In genomic region chr17:65707780-65708179, GRCh38 we compare ENCODE assay signal across 15 cellular contexts.
DNase-seq lines count a peak whose midpoint lies in the region; ATAC-seq, FAIRE-seq and TF ChIP-seq lines count a peak whose summit lies in the region.
"Had no signal": no experiment of that assay in that cellular context is flagged by ENCODE, and none has a peak within 500 bp of the region (broad histone marks: within the 10 kb centered on the region; RNA-seq: fewer than 3 reads in every experiment).

No MANE protein-coding gene starts in this region.

- no peaks in the 10 kb centered on the region for H3K9me1 ChIP-seq in IMR-90 (ENCODE audit: insufficient read depth, low read length)

- H3K4me3 ChIP-seq in IMR-90 (ENCODE audit: insufficient read depth, low read depth, low read length) (no peak overlapping the region), uterus (no peak overlapping the region)
- H3K4me3 ChIP-seq: BLaER1 treated with 17β-estradiol and CSF1 and Interleukin-3, amounts not matched to agents 10 nM and 100 nM; GM23248 had no signal

- H3K27ac ChIP-seq in IMR-90 (ENCODE audit: insufficient read depth, low read length) (no peak overlapping the region), uterus (peak overlapping the region; percentile 76 to 78)
- H3K27ac ChIP-seq: BLaER1 treated with 17β-estradiol and CSF1 and Interleukin-3, amounts not matched to agents 10 nM and 100 nM; GM23248 had no signal

- no peak overlapping the region for H3K14ac ChIP-seq in IMR-90 (replicated peaks; ENCODE audit: low read depth, low read length)

- ATAC-seq in IMR-90 (ENCODE audit: low read depth) = no peak
- ATAC-seq in GM19452 (IDR thresholded peaks at IDR 0.05; ENCODE audit: unreplicated experiment) = no peak

- no peaks in the 10 kb centered on the region for H4K20me1 ChIP-seq in IMR-90 (ENCODE audit: insufficient read depth, low read length)
- H4K20me1 ChIP-seq: BLaER1 treated with 17β-estradiol and CSF1 and Interleukin-3, amounts not matched to agents 10 nM and 100 nM had no signal

- no peak overlapping the region for H3K23ac ChIP-seq in IMR-90 (ENCODE audit: low read depth, low read length)

- no peak overlapping the region for H3K18ac ChIP-seq in IMR-90 (ENCODE audit: low read depth, low read length)

- H3K4me1 ChIP-seq in IMR-90 (ENCODE audit: control insufficient read depth, insufficient read depth, low read length) (no peaks in the 10 kb centered on the region), uterus (peaks cover 0 to 5% of the 10 kb centered on the region in 2 donors)
- H3K4me1 ChIP-seq: BLaER1 treated with 17β-estradiol and CSF1 and Interleukin-3, amounts not matched to agents 10 nM and 100 nM had no signal

- POLR2A ChIA-PET in IMR-90 (lab: Charles Lee; ENCODE audit: unreplicated experiment) = no interaction called here

- H2BK15ac ChIP-seq in IMR-90 (ENCODE audit: low read depth, low read length) = no peak overlapping the region

- no peak overlapping the region for H2AK9ac ChIP-seq in IMR-90 (replicated peaks; ENCODE audit: low read depth, low read length, poor library complexity)

- intact Hi-C loops in IMR-90 (cut with micrococcal nuclease) = no loop called here
- intact Hi-C loops in uterus (cut with DNase I; ENCODE audit: low total_unique reads) = no loop called here

- no peak overlapping the region for H2AFZ ChIP-seq in IMR-90 (replicated peaks; ENCODE audit: low read length, poor library complexity)
- H2AFZ ChIP-seq: GM23248 had no signal

- TF ChIP-seq CTCF in IMR-90 (conservative IDR thresholded peaks at IDR 0.05; ENCODE audit: low read depth, low read length) (no peak), uterus (IDR thresholded peaks at IDR 0.05) (no peak)

- FAIRE-seq in endometrium (lab: Jason Lieb, UNC) = peak; percentile 23
- FAIRE-seq: H54 had no signal

- H3K27me3 ChIP-seq in IMR-90 (ENCODE audit: control insufficient read depth, insufficient read depth, low read length) = no peaks in the 10 kb centered on the region; the same call in 1 of the 2 replicates
- H3K27me3 ChIP-seq in uterus = no peaks in the 10 kb centered on the region
- H3K27me3 ChIP-seq: BLaER1 treated with 17β-estradiol and CSF1 and Interleukin-3, amounts not matched to agents 10 nM and 100 nM had no signal

- in situ Hi-C loops in IMR-90 (cut with MboI; ENCODE audit: low sequenced_read_pairs) = no loop called here

- H3K9me3 ChIP-seq in IMR-90 (ENCODE audit: control insufficient read depth, insufficient read depth, low read length) = no peaks in the 10 kb centered on the region
- no peaks in the 10 kb centered on the region for H3K9me3 ChIP-seq in uterus
- H3K9me3 ChIP-seq: BLaER1 treated with 17β-estradiol and CSF1 and Interleukin-3, amounts not matched to agents 10 nM and 100 nM had no signal

- H2BK120ac ChIP-seq in IMR-90 (ENCODE audit: low read depth, low read length) = no peak overlapping the region

- H3K4ac ChIP-seq in IMR-90 (ENCODE audit: low read depth, low read length) = no peak overlapping the region

- H3K56ac ChIP-seq in IMR-90 (ENCODE audit: extremely low read depth, insufficient read depth, low read length) = no peak overlapping the region

- no peak overlapping the region for H2AK5ac ChIP-seq in IMR-90 (ENCODE audit: low read depth, low read length)

- no peaks in the 10 kb centered on the region for H3K79me1 ChIP-seq in IMR-90 (ENCODE audit: low read depth in 1 of 2, low read length in 2 of 2)

- no peak for TF ChIP-seq RAD21 in IMR-90 (IDR thresholded peaks at IDR 0.05; ENCODE audit: low read length)

- WGBS in IMR-90 (ENCODE audit: extremely low coverage in 2 of 2, insufficient read length in 1 of 2), 2 experiments = no CpG with 5 or more reads among the region's 2 CpGs

- no TSS peak for BruUV-seq in IMR-90 (replicated peaks; lab: Mats Ljungman, UMichigan)

- H2BK20ac ChIP-seq in IMR-90 (ENCODE audit: low read depth, low read length) = no peak overlapping the region

- CTCF ChIA-PET in IMR-90 (lab: Yijun Ruan, JAX) = no interaction called here

- no peak overlapping the region for H4K91ac ChIP-seq in IMR-90 (ENCODE audit: insufficient read depth, low read depth, low read length)

- no peak overlapping the region for H3K4me2 ChIP-seq in IMR-90 (ENCODE audit: low read depth, low read length)
- H3K4me2 ChIP-seq: BLaER1 treated with 17β-estradiol and CSF1 and Interleukin-3, amounts not matched to agents 10 nM and 100 nM had no signal

- TF ChIP-seq POLR2A in IMR-90 (IDR thresholded peaks at IDR 0.05; ENCODE audit: low read depth, low read length) (no peak), uterus (IDR thresholded peaks at IDR 0.05) (no peak)

- peak; percentile 7 for DNase-seq in IMR-90
- peak; percentile 26 for DNase-seq in iris pigment epithelial cell (ENCODE audit: low read depth)
- DNase-seq in uterus = no peak
- no peak for DNase-seq in RPMI8226
- no peak for DNase-seq in NCI-H226
- DNase-seq: 8988T; ACHN; Calu3; CD4-positive, CD25-positive, alpha-beta regulatory T cell; DMS 273 treated with DMSO at 0.1 percent for 48 hours; GM23248 had no signal

- no peak overlapping the region for H3K9ac ChIP-seq in IMR-90 (ENCODE audit: low read depth, low read length)
- H3K9ac ChIP-seq: BLaER1 treated with 17β-estradiol and CSF1 and Interleukin-3, amounts not matched to agents 10 nM and 100 nM; GM23248 had no signal

- dilution Hi-C loops in IMR-90 (cut with HindIII; ENCODE audit: low sequenced_read_pairs, unreplicated experiment) = no loop called here

- no peak overlapping the region for H4K8ac ChIP-seq in IMR-90 (ENCODE audit: low read depth in 2 of 2, low read length in 2 of 2)

- H4K5ac ChIP-seq in IMR-90 (ENCODE audit: low read depth, low read length) = no peak overlapping the region

- H2BK5ac ChIP-seq in IMR-90 (ENCODE audit: low read depth, low read length, poor library complexity, severe bottlenecking) = no peak overlapping the region

- H3K36me3 ChIP-seq in IMR-90 (ENCODE audit: control insufficient read depth, insufficient read depth, low read length) (no peaks in the 10 kb centered on the region), uterus (no peaks in the 10 kb centered on the region)
- H3K36me3 ChIP-seq: BLaER1 treated with 17β-estradiol and CSF1 and Interleukin-3, amounts not matched to agents 10 nM and 100 nM had no signal

TF ChIP-seq in IMR-90, 13 proteins besides CTCF, POLR2A, EP300 and RAD21:
- TF ChIP-seq RCOR1 (IDR thresholded peaks at IDR 0.05; ENCODE audit: insufficient replicate concordance, low read length) (no peak), SMC3 (IDR thresholded peaks at IDR 0.05; ENCODE audit: low read depth, low read length) (no peak), ELK1 (IDR thresholded peaks at IDR 0.05; ENCODE audit: borderline replicate concordance, low read depth, low read length) (no peak), CEBPB (IDR thresholded peaks at IDR 0.05; ENCODE audit: low read depth, low read length) (no peak), BHLHE40 (IDR thresholded peaks at IDR 0.05; ENCODE audit: low read depth, low read length) (no peak), MAZ (IDR thresholded peaks at IDR 0.05; ENCODE audit: borderline replicate concordance, low read depth, low read length) (no peak), RFX5 (IDR thresholded peaks at IDR 0.05; ENCODE audit: low read depth, low read length) (no peak), MAFK (IDR thresholded peaks at IDR 0.05; ENCODE audit: low read depth, low read length) (no peak)
- TF ChIP-seq, protein P1, sequence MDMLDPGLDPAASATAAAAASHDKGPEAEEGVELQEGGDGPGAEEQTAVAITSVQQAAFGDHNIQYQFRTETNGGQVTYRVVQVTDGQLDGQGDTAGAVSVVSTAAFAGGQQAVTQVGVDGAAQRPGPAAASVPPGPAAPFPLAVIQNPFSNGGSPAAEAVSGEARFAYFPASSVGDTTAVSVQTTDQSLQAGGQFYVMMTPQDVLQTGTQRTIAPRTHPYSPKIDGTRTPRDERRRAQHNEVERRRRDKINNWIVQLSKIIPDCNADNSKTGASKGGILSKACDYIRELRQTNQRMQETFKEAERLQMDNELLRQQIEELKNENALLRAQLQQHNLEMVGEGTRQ (IDR thresholded peaks at IDR 0.05; ENCODE audit: low read depth, low read length) = no peak

Comparison
In these comparisons a context has a peak if more than half of its experiments do, and no peak if none do; other contexts are left out.
1. DNase-seq: peak in IMR-90 (single experiment) and iris pigment epithelial cell (single experiment); none in uterus (0 of 2), RPMI8226 (single experiment) and NCI-H226 (single experiment).